In the genomic region with DNA sequence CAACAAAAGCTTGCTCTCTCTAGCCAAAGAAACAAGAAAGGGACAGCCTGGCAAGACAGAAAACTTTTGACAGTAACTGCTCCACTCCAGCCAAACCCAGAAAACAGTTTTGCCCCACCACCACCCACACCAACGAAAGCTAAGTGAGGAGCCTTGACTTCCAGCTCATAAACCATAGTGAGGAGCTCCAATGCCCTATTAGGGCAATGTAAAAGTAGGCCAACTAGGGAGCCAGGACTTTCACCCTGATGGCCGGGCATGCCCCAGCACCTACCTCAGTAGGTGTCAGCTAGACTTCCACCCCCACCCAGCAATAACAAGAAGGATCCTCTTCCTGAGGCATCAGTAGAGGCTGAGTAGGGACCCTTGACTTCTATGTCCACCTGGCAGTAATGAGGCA, we compare ENCODE assay signal across 1 cellular context.
TF ChIP-seq lines count a peak whose summit lies in the region.

No MANE protein-coding gene starts in this region.

TF ChIP-seq in GM23338, 12 proteins besides CTCF, POLR2A, EP300 and RAD21 (continued from another document):
- TF ChIP-seq, protein P1, sequence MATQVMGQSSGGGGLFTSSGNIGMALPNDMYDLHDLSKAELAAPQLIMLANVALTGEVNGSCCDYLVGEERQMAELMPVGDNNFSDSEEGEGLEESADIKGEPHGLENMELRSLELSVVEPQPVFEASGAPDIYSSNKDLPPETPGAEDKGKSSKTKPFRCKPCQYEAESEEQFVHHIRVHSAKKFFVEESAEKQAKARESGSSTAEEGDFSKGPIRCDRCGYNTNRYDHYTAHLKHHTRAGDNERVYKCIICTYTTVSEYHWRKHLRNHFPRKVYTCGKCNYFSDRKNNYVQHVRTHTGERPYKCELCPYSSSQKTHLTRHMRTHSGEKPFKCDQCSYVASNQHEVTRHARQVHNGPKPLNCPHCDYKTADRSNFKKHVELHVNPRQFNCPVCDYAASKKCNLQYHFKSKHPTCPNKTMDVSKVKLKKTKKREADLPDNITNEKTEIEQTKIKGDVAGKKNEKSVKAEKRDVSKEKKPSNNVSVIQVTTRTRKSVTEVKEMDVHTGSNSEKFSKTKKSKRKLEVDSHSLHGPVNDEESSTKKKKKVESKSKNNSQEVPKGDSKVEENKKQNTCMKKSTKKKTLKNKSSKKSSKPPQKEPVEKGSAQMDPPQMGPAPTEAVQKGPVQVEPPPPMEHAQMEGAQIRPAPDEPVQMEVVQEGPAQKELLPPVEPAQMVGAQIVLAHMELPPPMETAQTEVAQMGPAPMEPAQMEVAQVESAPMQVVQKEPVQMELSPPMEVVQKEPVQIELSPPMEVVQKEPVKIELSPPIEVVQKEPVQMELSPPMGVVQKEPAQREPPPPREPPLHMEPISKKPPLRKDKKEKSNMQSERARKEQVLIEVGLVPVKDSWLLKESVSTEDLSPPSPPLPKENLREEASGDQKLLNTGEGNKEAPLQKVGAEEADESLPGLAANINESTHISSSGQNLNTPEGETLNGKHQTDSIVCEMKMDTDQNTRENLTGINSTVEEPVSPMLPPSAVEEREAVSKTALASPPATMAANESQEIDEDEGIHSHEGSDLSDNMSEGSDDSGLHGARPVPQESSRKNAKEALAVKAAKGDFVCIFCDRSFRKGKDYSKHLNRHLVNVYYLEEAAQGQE (IDR thresholded peaks at IDR 0.05; ENCODE audit: unreplicated experiment) = no peak
- TF ChIP-seq CREB1 (CRISPR knock-in tag; IDR thresholded peaks at IDR 0.05; ENCODE audit: low read depth) (no peak), ZNF114 (CRISPR knock-in tag; IDR thresholded peaks at IDR 0.05) (no peak), ZNF331 (CRISPR knock-in tag; IDR thresholded peaks at IDR 0.05; ENCODE audit: low read depth) (no peak), POLR2AphosphoS5 (IDR thresholded peaks at IDR 0.05; ENCODE audit: low read depth) (no peak), EZH2phosphoT487 (IDR thresholded peaks at IDR 0.05; ENCODE audit: unreplicated experiment) (no peak), STAT1 (IDR thresholded peaks at IDR 0.05; ENCODE audit: unreplicated experiment) (no peak)
- TF ChIP-seq, protein P2, sequence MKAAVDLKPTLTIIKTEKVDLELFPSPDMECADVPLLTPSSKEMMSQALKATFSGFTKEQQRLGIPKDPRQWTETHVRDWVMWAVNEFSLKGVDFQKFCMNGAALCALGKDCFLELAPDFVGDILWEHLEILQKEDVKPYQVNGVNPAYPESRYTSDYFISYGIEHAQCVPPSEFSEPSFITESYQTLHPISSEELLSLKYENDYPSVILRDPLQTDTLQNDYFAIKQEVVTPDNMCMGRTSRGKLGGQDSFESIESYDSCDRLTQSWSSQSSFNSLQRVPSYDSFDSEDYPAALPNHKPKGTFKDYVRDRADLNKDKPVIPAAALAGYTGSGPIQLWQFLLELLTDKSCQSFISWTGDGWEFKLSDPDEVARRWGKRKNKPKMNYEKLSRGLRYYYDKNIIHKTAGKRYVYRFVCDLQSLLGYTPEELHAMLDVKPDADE (IDR thresholded peaks at IDR 0.05) = no peak
- TF ChIP-seq, protein P3, sequence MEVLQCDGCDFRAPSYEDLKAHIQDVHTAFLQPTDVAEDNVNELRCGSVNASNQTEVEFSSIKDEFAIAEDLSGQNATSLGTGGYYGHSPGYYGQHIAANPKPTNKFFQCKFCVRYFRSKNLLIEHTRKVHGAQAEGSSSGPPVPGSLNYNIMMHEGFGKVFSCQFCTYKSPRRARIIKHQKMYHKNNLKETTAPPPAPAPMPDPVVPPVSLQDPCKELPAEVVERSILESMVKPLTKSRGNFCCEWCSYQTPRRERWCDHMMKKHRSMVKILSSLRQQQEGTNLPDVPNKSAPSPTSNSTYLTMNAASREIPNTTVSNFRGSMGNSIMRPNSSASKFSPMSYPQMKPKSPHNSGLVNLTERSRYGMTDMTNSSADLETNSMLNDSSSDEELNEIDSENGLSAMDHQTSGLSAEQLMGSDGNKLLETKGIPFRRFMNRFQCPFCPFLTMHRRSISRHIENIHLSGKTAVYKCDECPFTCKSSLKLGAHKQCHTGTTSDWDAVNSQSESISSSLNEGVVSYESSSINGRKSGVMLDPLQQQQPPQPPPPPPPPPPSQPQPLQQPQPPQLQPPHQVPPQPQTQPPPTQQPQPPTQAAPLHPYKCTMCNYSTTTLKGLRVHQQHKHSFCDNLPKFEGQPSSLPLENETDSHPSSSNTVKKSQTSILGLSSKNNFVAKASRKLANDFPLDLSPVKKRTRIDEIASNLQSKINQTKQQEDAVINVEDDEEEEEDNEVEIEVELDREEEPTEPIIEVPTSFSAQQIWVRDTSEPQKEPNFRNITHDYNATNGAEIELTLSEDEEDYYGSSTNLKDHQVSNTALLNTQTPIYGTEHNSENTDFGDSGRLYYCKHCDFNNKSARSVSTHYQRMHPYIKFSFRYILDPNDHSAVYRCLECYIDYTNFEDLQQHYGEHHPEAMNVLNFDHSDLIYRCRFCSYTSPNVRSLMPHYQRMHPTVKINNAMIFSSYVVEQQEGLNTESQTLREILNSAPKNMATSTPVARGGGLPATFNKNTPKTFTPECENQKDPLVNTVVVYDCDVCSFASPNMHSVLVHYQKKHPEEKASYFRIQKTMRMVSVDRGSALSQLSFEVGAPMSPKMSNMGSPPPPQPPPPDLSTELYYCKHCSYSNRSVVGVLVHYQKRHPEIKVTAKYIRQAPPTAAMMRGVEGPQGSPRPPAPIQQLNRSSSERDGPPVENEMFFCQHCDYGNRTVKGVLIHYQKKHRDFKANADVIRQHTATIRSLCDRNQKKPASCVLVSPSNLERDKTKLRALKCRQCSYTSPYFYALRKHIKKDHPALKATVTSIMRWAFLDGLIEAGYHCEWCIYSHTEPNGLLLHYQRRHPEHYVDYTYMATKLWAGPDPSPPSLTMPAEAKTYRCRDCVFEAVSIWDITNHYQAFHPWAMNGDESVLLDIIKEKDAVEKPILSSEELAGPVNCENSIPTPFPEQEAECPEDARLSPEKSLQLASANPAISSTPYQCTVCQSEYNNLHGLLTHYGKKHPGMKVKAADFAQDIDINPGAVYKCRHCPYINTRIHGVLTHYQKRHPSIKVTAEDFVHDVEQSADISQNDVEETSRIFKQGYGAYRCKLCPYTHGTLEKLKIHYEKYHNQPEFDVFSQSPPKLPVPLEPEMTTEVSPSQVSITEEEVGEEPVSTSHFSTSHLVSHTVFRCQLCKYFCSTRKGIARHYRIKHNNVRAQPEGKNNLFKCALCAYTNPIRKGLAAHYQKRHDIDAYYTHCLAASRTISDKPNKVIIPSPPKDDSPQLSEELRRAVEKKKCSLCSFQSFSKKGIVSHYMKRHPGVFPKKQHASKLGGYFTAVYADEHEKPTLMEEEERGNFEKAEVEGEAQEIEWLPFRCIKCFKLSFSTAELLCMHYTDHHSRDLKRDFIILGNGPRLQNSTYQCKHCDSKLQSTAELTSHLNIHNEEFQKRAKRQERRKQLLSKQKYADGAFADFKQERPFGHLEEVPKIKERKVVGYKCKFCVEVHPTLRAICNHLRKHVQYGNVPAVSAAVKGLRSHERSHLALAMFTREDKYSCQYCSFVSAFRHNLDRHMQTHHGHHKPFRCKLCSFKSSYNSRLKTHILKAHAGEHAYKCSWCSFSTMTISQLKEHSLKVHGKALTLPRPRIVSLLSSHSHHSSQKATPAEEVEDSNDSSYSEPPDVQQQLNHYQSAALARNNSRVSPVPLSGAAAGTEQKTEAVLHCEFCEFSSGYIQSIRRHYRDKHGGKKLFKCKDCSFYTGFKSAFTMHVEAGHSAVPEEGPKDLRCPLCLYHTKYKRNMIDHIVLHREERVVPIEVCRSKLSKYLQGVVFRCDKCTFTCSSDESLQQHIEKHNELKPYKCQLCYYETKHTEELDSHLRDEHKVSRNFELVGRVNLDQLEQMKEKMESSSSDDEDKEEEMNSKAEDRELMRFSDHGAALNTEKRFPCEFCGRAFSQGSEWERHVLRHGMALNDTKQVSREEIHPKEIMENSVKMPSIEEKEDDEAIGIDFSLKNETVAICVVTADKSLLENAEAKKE (CRISPR knock-in tag; IDR thresholded peaks at IDR 0.05) = no peak
TF ChIP-seq in GM23338: peak in this region for 0.
